ENCODE assay signal across 8 cellular contexts in genomic region chr6:26330835-26331808, GRCh38. TPM values are rescaled to one million over a fixed set of nuclear protein-coding genes. Genes with fewer than 3 reads are reported as not detected.
A peak's percentile ranks its signal among the peaks of the same experiment; 100 is the strongest.
DNase-seq lines count a peak whose midpoint lies in the region; ATAC-seq, FAIRE-seq and TF ChIP-seq lines count a peak whose summit lies in the region.

No MANE protein-coding gene starts in this region.

- peaks cover 39 to 64% (median 60%) of the 10 kb centered on the region in 3 donors for H3K4me1 Mint-ChIP-seq in CD8-positive, alpha-beta memory T cell

- TF ChIP-seq CTCF in lower leg skin (IDR thresholded peaks at IDR 0.05), result no peak

- no peak overlapping the region for H2BK15ac ChIP-seq in mesenchymal stem cell (ENCODE audit: low read depth, poor library complexity, severe bottlenecking)

- 4% methylated on average over 25 of the region's 28 CpGs for WGBS in mesenchymal stem cell
- 13 to 17% methylated on average over 28 of the region's 28 CpGs for WGBS in lower leg skin, 2 donors

- CTCF ChIA-PET in CD8-positive, alpha-beta memory T cell (lab: Charles Lee), result interaction anchor here (1.1 to 7.1 kb wide), 6 partner anchors 9 to 264 kb away, joined by 4 to 32 read pairs (median 10); partner anchors contain the start of gene ABT1

- H3K4me3 ChIP-seq in CD8-positive, alpha-beta memory T cell (ENCODE audit: low read length), result peak overlapping the region; percentile 51
- H3K4me3 ChIP-seq in adipocyte (ENCODE audit: low read length) (peak overlapping the region; percentile 72), mesenchymal stem cell (ENCODE audit: insufficient read depth in 1 of 2, low read depth in 1 of 2, low read length in 2 of 2) (peak overlapping the region in 1 of 2 experiments; percentile 72), lower leg skin (ENCODE audit: low read depth, poor library complexity, severe bottlenecking) (no peak overlapping the region)

- H3K27me3 Mint-ChIP-seq in CD8-positive, alpha-beta memory T cell, result peaks cover 34 to 38% of the 10 kb centered on the region in 2 donors

- peaks cover 0 to 8% (median 1%) of the 10 kb centered on the region in 5 donors for H3K9me3 Mint-ChIP-seq in CD8-positive, alpha-beta memory T cell

- no peak overlapping the region for H3K14ac ChIP-seq in mesenchymal stem cell (ENCODE audit: low read length in 2 of 2)

- H3K36me3 ChIP-seq in CD8-positive, alpha-beta memory T cell (ENCODE audit: insufficient read depth, low read length), result no peaks in the 10 kb centered on the region
- no peaks in the 10 kb centered on the region for H3K36me3 ChIP-seq in adipocyte (ENCODE audit: control insufficient read depth, insufficient read depth, low read length, severe bottlenecking)
- no peaks in the 10 kb centered on the region for H3K36me3 ChIP-seq in mesenchymal stem cell (ENCODE audit: control insufficient read depth in 1 of 2, insufficient read depth in 2 of 2, low read depth in 1 of 2, low read length in 2 of 2)

- intact Hi-C loops in lower leg skin (cut with DNase I; ENCODE audit: low total_unique reads), result no loop called here

- peaks cover 17% of the 10 kb centered on the region for H3K27me3 ChIP-seq in CD8-positive, alpha-beta memory T cell (ENCODE audit: insufficient read depth, low read length, poor library complexity, severe bottlenecking)
- peaks cover 16% of the 10 kb centered on the region for H3K27me3 ChIP-seq in adipocyte (replicated peaks; ENCODE audit: control insufficient read depth, insufficient read depth, low read length)
- H3K27me3 ChIP-seq in mesenchymal stem cell (ENCODE audit: control insufficient read depth in 1 of 2, insufficient read depth in 1 of 2, low read length in 2 of 2), result peaks cover 0 to 24% of the 10 kb centered on the region in 2 experiments

- no peaks in the 10 kb centered on the region for H3K79me1 ChIP-seq in mesenchymal stem cell (replicated peaks; ENCODE audit: low read length, poor library complexity, severe bottlenecking)

- H2BK5ac ChIP-seq in mesenchymal stem cell (ENCODE audit: low read depth, low read length, poor library complexity, severe bottlenecking), result no peak overlapping the region

- H3K18ac ChIP-seq in mesenchymal stem cell (ENCODE audit: low read depth in 1 of 2, low read length in 2 of 2), result peak overlapping the region in 1 of 2 experiments; percentile 40

- no peak overlapping the region for H3K4ac ChIP-seq in mesenchymal stem cell (ENCODE audit: low read depth in 1 of 2, low read length in 2 of 2)

- peak overlapping the region; percentile 2 to 93 (median 53) for H3K27ac Mint-ChIP-seq in CD8-positive, alpha-beta memory T cell

- peak overlapping the region; percentile 41 for H3K27ac ChIP-seq in CD8-positive, alpha-beta memory T cell (ENCODE audit: low read depth, low read length)
- peak overlapping the region; percentile 78 for H3K27ac ChIP-seq in mesenchymal stem cell (ENCODE audit: low read length, poor library complexity, severe bottlenecking)

- H2BK12ac ChIP-seq in mesenchymal stem cell (ENCODE audit: low read length in 2 of 2), result no peak overlapping the region

- no peaks in the 10 kb centered on the region for H3K9me3 ChIP-seq in CD8-positive, alpha-beta memory T cell (ENCODE audit: low read length)
- H3K9me3 ChIP-seq in adipocyte (ENCODE audit: control insufficient read depth, low read length) (no peaks in the 10 kb centered on the region), mesenchymal stem cell (ENCODE audit: control insufficient read depth, low read length) (no peaks in the 10 kb centered on the region)

- H3K4me1 ChIP-seq in CD8-positive, alpha-beta memory T cell (ENCODE audit: insufficient read depth, low read length), result peaks cover 30% of the 10 kb centered on the region
- peaks cover 12% of the 10 kb centered on the region for H3K4me1 ChIP-seq in adipocyte (ENCODE audit: control insufficient read depth, insufficient read depth, low read length)
- peaks cover 5% of the 10 kb centered on the region for H3K4me1 ChIP-seq in mesenchymal stem cell (ENCODE audit: control insufficient read depth, insufficient read depth, low read depth, low read length)

- H3K9ac ChIP-seq in adipocyte (ENCODE audit: low read length) (peak overlapping the region; percentile 13), mesenchymal stem cell (ENCODE audit: low read length) (peak overlapping the region; percentile 18)

- H3K4me2 ChIP-seq in mesenchymal stem cell (ENCODE audit: low read length, poor library complexity, severe bottlenecking), result peak overlapping the region; percentile 87

- H2AFZ ChIP-seq in mesenchymal stem cell (ENCODE audit: low read depth, low read length), result peak overlapping the region; percentile 39

- POLR2A ChIA-PET in CD8-positive, alpha-beta memory T cell (lab: Charles Lee), result interaction anchor here (0.7 to 1.3 kb wide), 8 partner anchors 9 to 223 kb away, joined by 3 to 9 read pairs (median 3); a partner anchor contains a TSS

- no peaks in the 10 kb centered on the region for H3K36me3 Mint-ChIP-seq in CD8-positive, alpha-beta memory T cell

- no peak overlapping the region for H3K23ac ChIP-seq in mesenchymal stem cell (ENCODE audit: low read length in 2 of 2)

- peak overlapping the region; percentile 34 for H2BK120ac ChIP-seq in mesenchymal stem cell (ENCODE audit: low read depth, low read length)

- no peak overlapping the region for H2AK5ac ChIP-seq in mesenchymal stem cell (ENCODE audit: low read length, severe bottlenecking)

- no peak overlapping the region for H4K91ac ChIP-seq in mesenchymal stem cell (ENCODE audit: low read length)

- no peak overlapping the region for H4K8ac ChIP-seq in mesenchymal stem cell (ENCODE audit: low read length)

- no peak for ATAC-seq in GM21786 (IDR thresholded peaks at IDR 0.05; ENCODE audit: unreplicated experiment)

- TF ChIP-seq POLR2A in lower leg skin (IDR thresholded peaks at IDR 0.05), result no peak

- H3K4me3 Mint-ChIP-seq in CD8-positive, alpha-beta memory T cell, result peak overlapping the region; percentile 73 to 93 (median 83)

- FAIRE-seq in urothelium cell line (lab: Jason Lieb, UNC), result no peak

- DNase-seq in CD8-positive, alpha-beta memory T cell, result peak in 3 of 5 donors; percentile 31 to 54 (median 52)
- DNase-seq in HPDE6-E6E7 (ENCODE audit: extremely low spot score) (peak; percentile 59), RPMI7951 (ENCODE audit: low read depth) (peak; percentile 28), adipocyte (ENCODE audit: low read depth) (peak; percentile 44), mesenchymal stem cell (peak; percentile 41), urothelium cell line (ENCODE audit: low spot score) (no peak), lower leg skin (ENCODE audit: low spot score in 2 of 2) (no peak)

RNA-seq across cellular contexts. Expression of gene BTN3A2, which starts 33.9 kb away (rescaled TPM):
- 10 to 100 TPM; 36.4 to 38.7 TPM for total RNA-seq in CD8-positive, alpha-beta memory T cell
- 174 TPM for polyA plus RNA-seq in CD8-positive, alpha-beta memory T cell
- total RNA-seq in RPMI7951 (2014; rRNA removed; shearing (Covaris generic)), result 4.8 and 6.5 TPM in 2 replicates
- 31.1 TPM for polyA plus RNA-seq in mesenchymal stem cell (2013, experiment 1 of 2)
- 32.3 TPM for polyA plus RNA-seq in mesenchymal stem cell (2013, experiment 2 of 2)
- total RNA-seq in lower leg skin, result 10 to 100 TPM in 3 of 4 donors, 1 to 10 TPM in 1; 9.9 to 26.8 (median 18.5) TPM

RNA-seq across cellular contexts. Expression of gene BTN2A2, which starts 51.8 kb away (rescaled TPM):
- 10 to 100 TPM; 18.0 to 19.0 TPM for total RNA-seq in CD8-positive, alpha-beta memory T cell
- polyA plus RNA-seq in CD8-positive, alpha-beta memory T cell, result 6.8 TPM
- 10.6 and 13.5 TPM in 2 replicates for total RNA-seq in RPMI7951 (2014; rRNA removed; shearing (Covaris generic))
- 14.4 TPM for polyA plus RNA-seq in mesenchymal stem cell (2013, experiment 1 of 2)
- 13.8 TPM for polyA plus RNA-seq in mesenchymal stem cell (2013, experiment 2 of 2)
- total RNA-seq in lower leg skin, result 10 to 100 TPM in 2 of 4 donors, 1 to 10 TPM in 2; 8.0 to 14.4 (median 10.2) TPM

Comparison
In these comparisons a context has a peak if more than half of its experiments do, and no peak if none do; other contexts are left out.
1. DNase-seq: peak in CD8-positive, alpha-beta memory T cell (3 of 5), HPDE6-E6E7 (single experiment), RPMI7951 (single experiment), adipocyte (single experiment) and mesenchymal stem cell (single experiment); none in urothelium cell line (single experiment) and lower leg skin (0 of 2).